ENCODE assay signal across 28 cellular contexts in the genomic region with DNA sequence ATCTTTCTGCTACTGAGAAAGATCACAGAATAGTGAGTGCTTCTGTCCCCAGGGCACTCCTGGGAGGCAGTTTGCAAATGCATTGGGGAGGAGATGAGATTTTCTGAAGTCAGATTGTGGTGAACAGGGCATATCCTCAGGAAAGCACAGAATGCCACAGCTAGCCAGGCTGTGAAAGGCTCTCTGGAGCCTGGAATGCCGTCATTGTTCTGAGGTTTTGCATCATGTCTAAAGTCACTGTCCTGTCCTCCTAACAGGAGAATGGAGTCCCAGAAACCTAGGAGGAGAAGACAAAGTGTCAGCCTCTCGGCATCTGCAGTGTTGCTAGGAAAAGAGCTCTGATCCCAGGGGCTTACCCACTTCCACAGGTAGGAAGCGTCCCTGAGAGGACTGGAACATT.
DNase-seq lines count a peak whose midpoint lies in the region; ATAC-seq, FAIRE-seq and TF ChIP-seq lines count a peak whose summit lies in the region.
"Had no signal": no experiment of that assay in that cellular context is flagged by ENCODE, and none has a peak within 500 bp of the region (broad histone marks: within the 10 kb centered on the region; RNA-seq: fewer than 3 reads in every experiment).

No MANE protein-coding gene starts in this region.

- no peak overlapping the region for H3K4me3 ChIP-seq in H1 (ENCODE audit: extremely low read depth in 1 of 4, insufficient read depth in 2 of 4, low read depth in 3 of 4, low read length in 4 of 4)
- H3K4me3 ChIP-seq: BLaER1 treated with 17β-estradiol and CSF1 and Interleukin-3, amounts not matched to agents 10 nM and 100 nM; Peyer's patch had no signal

- no peaks in the 10 kb centered on the region for H3K36me3 ChIP-seq in H1 (ENCODE audit: control insufficient read depth in 2 of 4, insufficient read depth in 4 of 4, low read length in 3 of 4)
- H3K36me3 ChIP-seq: BLaER1 treated with 17β-estradiol and CSF1 and Interleukin-3, amounts not matched to agents 10 nM and 100 nM; Peyer's patch had no signal

- no peak overlapping the region for H4K8ac ChIP-seq in H1 (ENCODE audit: extremely low read depth, insufficient read depth, low read length)

- no peaks in the 10 kb centered on the region for H3K79me1 ChIP-seq in H1 (ENCODE audit: low read depth, low read length)

- no peaks in the 10 kb centered on the region for H3K4me1 Mint-ChIP-seq in activated CD4-positive, alpha-beta T cell treated with anti-CD3 and anti-CD28 coated beads, Interleukin-2, amount 10 ng/mL, durations not matched to agents 24 days and 14 days
- H3K4me1 Mint-ChIP-seq in activated CD4-positive, alpha-beta T cell treated with anti-CD3 and anti-CD28 coated beads, Interleukin-2, amount 10 ng/mL, durations not matched to agents 7 days and 5 days, result no peaks in the 10 kb centered on the region
- H3K4me1 Mint-ChIP-seq in activated CD4-positive, alpha-beta memory T cell treated with anti-CD3 and anti-CD28 coated beads for 36 hours (ENCODE audit: low read depth), result no peaks in the 10 kb centered on the region
- H3K4me1 Mint-ChIP-seq: CD8-positive, alpha-beta memory T cell had no signal

- H3K23ac ChIP-seq in H1 (ENCODE audit: insufficient read length), result no peak overlapping the region

- H3K9me3 ChIP-seq in H1 (ENCODE audit: insufficient read depth in 2 of 2, low read depth in 1 of 2, low read length in 1 of 2), result no peaks in the 10 kb centered on the region

- no peaks in the 10 kb centered on the region for H3K27me3 ChIP-seq in H1 (replicated peaks in 1 of 4; ENCODE audit: control insufficient read depth in 3 of 4, extremely low read depth in 1 of 4, insufficient read depth in 3 of 4, low read length in 3 of 4)
- H3K27me3 ChIP-seq: BLaER1 treated with 17β-estradiol and CSF1 and Interleukin-3, amounts not matched to agents 10 nM and 100 nM; Peyer's patch had no signal

- no peak for ATAC-seq in HG03571 (IDR thresholded peaks at IDR 0.05; ENCODE audit: unreplicated experiment)
- ATAC-seq: SK-N-SH treated with all-trans-retinoic acid at 6 μM for 48 hours had no signal

- no peak for FAIRE-seq in H1 (lab: Jason Lieb, UNC)

- no peak overlapping the region for H2BK20ac ChIP-seq in H1 (ENCODE audit: low read length)

- H2BK15ac ChIP-seq in H1 (ENCODE audit: low read length), result no peak overlapping the region

- H3K4me3 Mint-ChIP-seq in activated CD4-positive, alpha-beta T cell treated with anti-CD3 and anti-CD28 coated beads, Interleukin-2, amount 10 ng/mL, durations not matched to agents 24 days and 14 days, result no peak overlapping the region
- no peak overlapping the region for H3K4me3 Mint-ChIP-seq in activated CD4-positive, alpha-beta T cell treated with anti-CD3 and anti-CD28 coated beads, Interleukin-2, amount 10 ng/mL, durations not matched to agents 7 days and 5 days
- H3K4me3 Mint-ChIP-seq in activated CD4-positive, alpha-beta memory T cell treated with anti-CD3 and anti-CD28 coated beads for 36 hours, result no peak overlapping the region
- H3K4me3 Mint-ChIP-seq: CD8-positive, alpha-beta memory T cell; H9; HFFc6 had no signal

- peak; percentile 9 for DNase-seq in activated CD4-positive, alpha-beta T cell treated with anti-CD3 and anti-CD28 coated beads, Interleukin-2, amount 10 ng/mL, durations not matched to agents 24 days and 14 days
- no peak for DNase-seq in activated CD4-positive, alpha-beta T cell treated with anti-CD3 and anti-CD28 coated beads, Interleukin-2, amount 50 U/mL, for 4 hours
- DNase-seq in H1 (ENCODE audit: low read depth in 1 of 2, low spot score in 2 of 2) (no peak), mucosa of gallbladder (ENCODE audit: low spot score) (peak; percentile 7), MV-4-11 (lab: John Stamatoyannopoulos, UW) (no peak)
- DNase-seq in activated CD4-positive, alpha-beta T cell treated with anti-CD3 and anti-CD28 coated beads, Interleukin-2, amount 10 ng/mL, durations not matched to agents 7 days and 5 days, result no peak
- no peak for DNase-seq in activated CD4-positive, alpha-beta memory T cell treated with anti-CD3 and anti-CD28 coated beads for 36 hours
- DNase-seq: ACHN; Calu3; CD8-positive, alpha-beta memory T cell; DMS153; GDM1; H9; HFFc6; NCI-H1105; NCI-H146; NCI-H2029 treated with DMSO at 0.1 percent for 48 hours; NCI-H2171; NCI-H345; NCI-H524 treated with DMSO at 0.1 percent for 48 hours; NCI-H82; Peyer's patch had no signal

- TF ChIP-seq CTCF in H1 (IDR thresholded peaks at IDR 0.05; ENCODE audit: control extremely low read depth in 1 of 3, insufficient read depth in 1 of 3, low read depth in 1 of 3, low read length in 3 of 3), result no peak

- 91% methylated on average over 3 of the region's 3 CpGs; no CpG with 5 or more reads in 1 of the 2 experiments for WGBS in H1 (ENCODE audit: extremely low coverage in 1 of 2, insufficient coverage in 1 of 2, insufficient read length in 1 of 2, insufficient replicate concordance in 2 of 2, low coverage in 1 of 2, low lambda C conversion rate in 2 of 2, missing lambda C conversion rate in 1 of 2), 2 experiments

- H3K56ac ChIP-seq in H1 (replicated peaks; ENCODE audit: insufficient read length, low read depth, low read length), result no peak overlapping the region

- H3K79me2 ChIP-seq in H1 (ENCODE audit: control insufficient read depth in 1 of 2, insufficient read depth in 2 of 2, low read length in 2 of 2), result no peaks in the 10 kb centered on the region

- intact Hi-C loops in activated CD4-positive, alpha-beta T cell treated with anti-CD3 and anti-CD28 coated beads, Interleukin-2, amount 10 ng/mL, durations not matched to agents 24 days and 14 days (cut with micrococcal nuclease), result no loop called here
- intact Hi-C loops in activated CD4-positive, alpha-beta memory T cell treated with anti-CD3 and anti-CD28 coated beads for 36 hours (cut with micrococcal nuclease), result no loop called here

- H3K14ac ChIP-seq in H1 (ENCODE audit: insufficient read length), result no peak overlapping the region

- no peaks in the 10 kb centered on the region for H4K20me1 ChIP-seq in H1 (replicated peaks in 1 of 2; ENCODE audit: control insufficient read depth in 1 of 2, insufficient read depth in 2 of 2, low read length in 2 of 2)
- H4K20me1 ChIP-seq: BLaER1 treated with 17β-estradiol and CSF1 and Interleukin-3, amounts not matched to agents 10 nM and 100 nM had no signal

- H2BK12ac ChIP-seq in H1 (ENCODE audit: low read depth, low read length), result no peak overlapping the region

- no peaks in the 10 kb centered on the region; a peak in 1 of 7 replicates for H3K4me1 ChIP-seq in H1 (replicated peaks in 1 of 4; ENCODE audit: control insufficient read depth in 3 of 4, insufficient read depth in 4 of 4, low read length in 3 of 4)
- H3K4me1 ChIP-seq: BLaER1 treated with 17β-estradiol and CSF1 and Interleukin-3, amounts not matched to agents 10 nM and 100 nM; Peyer's patch had no signal

- no peak for TF ChIP-seq POLR2A in H1 (IDR thresholded peaks at IDR 0.05; ENCODE audit: control extremely low read depth in 1 of 2, low read depth in 2 of 2, low read length in 2 of 2)

- CTCF ChIA-PET in H1 (lab: Charles Lee; ENCODE audit: partially characterized antibody), result interaction anchor here (1.6 kb wide), 1 partner anchor 68 kb away, joined by 7 read pairs; no protein-coding TSS in a partner anchor
- CTCF ChIA-PET in activated CD4-positive, alpha-beta T cell treated with anti-CD3 and anti-CD28 coated beads, Interleukin-2, amount 10 ng/mL, durations not matched to agents 7 days and 5 days (lab: Charles Lee), result no interaction called here
- CTCF ChIA-PET in activated CD4-positive, alpha-beta memory T cell treated with anti-CD3 and anti-CD28 coated beads for 36 hours (lab: Charles Lee), result no interaction called here

- H3K4ac ChIP-seq in H1 (replicated peaks; ENCODE audit: insufficient read length, low read depth, low read length), result no peak overlapping the region

- TF ChIP-seq EP300 in H1 (IDR thresholded peaks at IDR 0.05; ENCODE audit: borderline replicate concordance in 1 of 2, low read depth in 2 of 2, low read length in 2 of 2), result no peak

- H2AK5ac ChIP-seq in H1 (ENCODE audit: low read depth, low read length), result no peak overlapping the region

- no peak for TF ChIP-seq RAD21 in H1 (IDR thresholded peaks at IDR 0.05 in 1 of 2, conservative IDR thresholded peaks at IDR 0.05 in 1 of 2; ENCODE audit: low read depth in 2 of 2, low read length in 2 of 2)

- no peak overlapping the region for H3K27ac ChIP-seq in H1 (ENCODE audit: low read depth, low read length)
- H3K27ac ChIP-seq: 22Rv1; BLaER1 treated with 17β-estradiol and CSF1 and Interleukin-3, amounts not matched to agents 10 nM and 100 nM; HL-60; KMS-11; Peyer's patch had no signal

- no peak overlapping the region for H3K27ac Mint-ChIP-seq in activated CD4-positive, alpha-beta T cell treated with anti-CD3 and anti-CD28 coated beads, Interleukin-2, amount 10 ng/mL, durations not matched to agents 24 days and 14 days
- no peak overlapping the region for H3K27ac Mint-ChIP-seq in activated CD4-positive, alpha-beta T cell treated with anti-CD3 and anti-CD28 coated beads, Interleukin-2, amount 10 ng/mL, durations not matched to agents 7 days and 5 days
- no peak overlapping the region for H3K27ac Mint-ChIP-seq in activated CD4-positive, alpha-beta memory T cell treated with anti-CD3 and anti-CD28 coated beads for 36 hours
- H3K27ac Mint-ChIP-seq: H9, HFFc6 had no signal

- no peak overlapping the region for H3K9ac ChIP-seq in H1 (replicated peaks in 1 of 4; ENCODE audit: extremely low read depth in 1 of 4, low read depth in 3 of 4, low read length in 3 of 4)
- H3K9ac ChIP-seq: BLaER1 treated with 17β-estradiol and CSF1 and Interleukin-3, amounts not matched to agents 10 nM and 100 nM; KMS-11 had no signal

- no peaks in the 10 kb centered on the region for H3K23me2 ChIP-seq in H1 (ENCODE audit: low read depth, low read length)

- 0 out of 2 replicates have a peak overlapping the region, but pooled peaks have one; percentile 48 for H3K18ac ChIP-seq in H1 (ENCODE audit: extremely low read depth, low read length)

- H2BK120ac ChIP-seq in H1 (replicated peaks; ENCODE audit: low read depth, low read length), result no peak overlapping the region

- no peaks in the 10 kb centered on the region for H3K36me3 Mint-ChIP-seq in activated CD4-positive, alpha-beta T cell treated with anti-CD3 and anti-CD28 coated beads, Interleukin-2, amount 10 ng/mL, durations not matched to agents 24 days and 14 days (ENCODE audit: low read depth)
- H3K36me3 Mint-ChIP-seq in activated CD4-positive, alpha-beta T cell treated with anti-CD3 and anti-CD28 coated beads, Interleukin-2, amount 10 ng/mL, durations not matched to agents 7 days and 5 days (ENCODE audit: low read depth), result no peaks in the 10 kb centered on the region
- peaks cover 24% of the 10 kb centered on the region for H3K36me3 Mint-ChIP-seq in activated CD4-positive, alpha-beta memory T cell treated with anti-CD3 and anti-CD28 coated beads for 36 hours

- H3K4me2 ChIP-seq in H1 (ENCODE audit: insufficient read depth in 1 of 2, low read depth in 2 of 2, low read length in 2 of 2), result no peak overlapping the region
- H3K4me2 ChIP-seq: BLaER1 treated with 17β-estradiol and CSF1 and Interleukin-3, amounts not matched to agents 10 nM and 100 nM; KMS-11 had no signal

- H4K91ac ChIP-seq in H1 (replicated peaks; ENCODE audit: insufficient read length, low read length), result no peak overlapping the region

- H2AFZ ChIP-seq in H1 (ENCODE audit: low read length), result 0 out of 2 replicates have a peak overlapping the region, but pooled peaks have one; percentile 41

- no peak overlapping the region for H2BK5ac ChIP-seq in H1 (ENCODE audit: low read depth, low read length)

- no peak overlapping the region for H4K5ac ChIP-seq in H1 (ENCODE audit: insufficient read length, low read depth, low read length)

- POLR2A ChIA-PET in H1 (lab: Charles Lee; ENCODE audit: partially characterized antibody), result no interaction called here
- POLR2A ChIA-PET in activated CD4-positive, alpha-beta T cell treated with anti-CD3 and anti-CD28 coated beads, Interleukin-2, amount 10 ng/mL, durations not matched to agents 7 days and 5 days (lab: Charles Lee), result no interaction called here
- POLR2A ChIA-PET in activated CD4-positive, alpha-beta memory T cell treated with anti-CD3 and anti-CD28 coated beads for 36 hours (lab: Charles Lee), result no interaction called here

- H3K27me3 Mint-ChIP-seq in activated CD4-positive, alpha-beta T cell treated with anti-CD3 and anti-CD28 coated beads, Interleukin-2, amount 10 ng/mL, durations not matched to agents 24 days and 14 days, result no peaks in the 10 kb centered on the region
- H3K27me3 Mint-ChIP-seq in activated CD4-positive, alpha-beta T cell treated with anti-CD3 and anti-CD28 coated beads, Interleukin-2, amount 10 ng/mL, durations not matched to agents 7 days and 5 days, result no peaks in the 10 kb centered on the region
- no peaks in the 10 kb centered on the region for H3K27me3 Mint-ChIP-seq in activated CD4-positive, alpha-beta memory T cell treated with anti-CD3 and anti-CD28 coated beads for 36 hours

- H3K9me3 Mint-ChIP-seq in activated CD4-positive, alpha-beta T cell treated with anti-CD3 and anti-CD28 coated beads, Interleukin-2, amount 10 ng/mL, durations not matched to agents 24 days and 14 days, result no peaks in the 10 kb centered on the region
- peaks cover 2% of the 10 kb centered on the region for H3K9me3 Mint-ChIP-seq in activated CD4-positive, alpha-beta T cell treated with anti-CD3 and anti-CD28 coated beads, Interleukin-2, amount 10 ng/mL, durations not matched to agents 7 days and 5 days
- H3K9me3 Mint-ChIP-seq in activated CD4-positive, alpha-beta memory T cell treated with anti-CD3 and anti-CD28 coated beads for 36 hours, result peaks cover 21% of the 10 kb centered on the region

Comparison
In these comparisons a context has a peak if more than half of its experiments do, and no peak if none do; other contexts are left out.
1. DNase-seq: peak in activated CD4-positive, alpha-beta T cell treated with anti-CD3 and anti-CD28 coated beads, Interleukin-2, amount 10 ng/mL, durations not matched to agents 24 days and 14 days (single experiment) and mucosa of gallbladder (single experiment); none in activated CD4-positive, alpha-beta T cell treated with anti-CD3 and anti-CD28 coated beads, Interleukin-2, amount 50 U/mL, for 4 hours (0 of 2), H1 (0 of 2), activated CD4-positive, alpha-beta T cell treated with anti-CD3 and anti-CD28 coated beads, Interleukin-2, amount 10 ng/mL, durations not matched to agents 7 days and 5 days (single experiment), MV-4-11 (single experiment) and activated CD4-positive, alpha-beta memory T cell treated with anti-CD3 and anti-CD28 coated beads for 36 hours (single experiment).